In the genomic region with DNA sequence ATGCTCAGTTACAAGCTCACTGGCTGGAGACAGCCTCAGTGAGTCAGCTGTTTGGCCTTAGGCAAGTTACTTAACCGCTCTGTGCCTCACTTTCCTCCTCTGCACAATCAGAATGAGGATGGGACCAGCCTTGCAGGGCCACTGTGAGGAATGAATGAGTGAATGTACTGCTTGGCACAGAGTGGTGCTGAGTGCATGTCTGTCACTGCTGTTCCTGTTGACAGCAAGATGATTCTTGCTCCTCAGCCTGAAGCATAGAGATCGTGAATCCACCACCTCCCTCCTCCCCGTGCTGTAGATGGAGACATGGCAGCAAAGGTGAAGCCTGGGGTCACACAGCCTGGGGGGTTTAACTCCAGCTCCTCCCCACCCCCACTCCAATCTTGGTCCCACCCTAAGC, we compare ENCODE assay signal across 29 cellular contexts. TPM values are rescaled to one million over a fixed set of nuclear protein-coding genes. Genes with fewer than 3 reads are reported as not detected.
"Had no signal": no experiment of that assay in that cellular context is flagged by ENCODE, and none has a peak within 500 bp of the region (broad histone marks: within the 10 kb centered on the region; RNA-seq: fewer than 3 reads in every experiment).

No MANE protein-coding gene starts in this region.

- H3K36me3 ChIP-seq: esophagus muscularis mucosa, heart left ventricle, lower lobe of right lung, neutrophil, ovary, thyroid gland, upper lobe of left lung had no signal

- DNase-seq: activated CD4-positive, alpha-beta T cell treated with anti-CD3 and anti-CD28 coated beads for 36 hours; activated CD4-positive, CD25-positive, alpha-beta regulatory T cell; activated CD8-positive, alpha-beta memory T cell treated with anti-CD3 and anti-CD28 coated beads, Interleukin-2, amount 10 ng/mL, durations not matched to agents 7 days and 5 days; activated CD8-positive, alpha-beta T cell treated with anti-CD3 and anti-CD28 coated beads, Interleukin-2, amount 10 ng/mL, durations not matched to agents 7 days and 5 days; activated T-cell treated with anti-CD3 and anti-CD28 coated beads, Interleukin-2, amount 50 U/mL, for 48 hours; anterior cingulate cortex; caudate nucleus; endodermal cell; immature natural killer cell; lower lobe of right lung; mesenchymal stem cell; naive thymus-derived CD8-positive, alpha-beta T cell; ovary; stimulated activated CD4-positive, alpha-beta T cell treated with anti-CD3 and anti-CD28 coated beads, Interleukin-1b, Interleukin-23, amount 100 ng/mL, for 48 hours; stimulated activated CD4-positive, alpha-beta T cell treated with anti-CD3 and anti-CD28 coated beads, Interleukin-4, amount 100 ng/mL, for 4 hours; stimulated activated CD8-positive, alpha-beta memory T cell treated with anti-CD3 and anti-CD28 coated beads, Interleukin-4, amount 100 ng/mL, for 48 hours; stimulated activated naive CD8-positive, alpha-beta T cell treated with anti-CD3 and anti-CD28 coated beads, Interleukin-15, amount 100 ng/mL, for 72 hours; thyroid gland; upper lobe of left lung had no signal

- H3K4me3 Mint-ChIP-seq: activated CD4-positive, alpha-beta T cell treated with anti-CD3 and anti-CD28 coated beads for 36 hours; activated CD8-positive, alpha-beta memory T cell treated with anti-CD3 and anti-CD28 coated beads, Interleukin-2, amount 10 ng/mL, durations not matched to agents 7 days and 5 days; activated CD8-positive, alpha-beta T cell treated with anti-CD3 and anti-CD28 coated beads, Interleukin-2, amount 10 ng/mL, durations not matched to agents 7 days and 5 days; endodermal cell; stimulated activated naive CD8-positive, alpha-beta T cell treated with anti-CD3 and anti-CD28 coated beads, Interleukin-15, amount 100 ng/mL, for 72 hours had no signal

- H3K27ac Mint-ChIP-seq: activated CD4-positive, alpha-beta T cell treated with anti-CD3 and anti-CD28 coated beads for 36 hours; activated CD8-positive, alpha-beta memory T cell treated with anti-CD3 and anti-CD28 coated beads, Interleukin-2, amount 10 ng/mL, durations not matched to agents 7 days and 5 days; activated CD8-positive, alpha-beta T cell treated with anti-CD3 and anti-CD28 coated beads, Interleukin-2, amount 10 ng/mL, durations not matched to agents 7 days and 5 days; activated naive CD8-positive, alpha-beta T cell; activated T-helper 2 cell treated with anti-CD3 and anti-CD28 coated beads, Interferon-gamma antibody, Interleukin-2, Interleukin-4, amounts not matched to agents 10 μg/mL and 5 μg/mL and 100 μg/mL, durations not matched to agents 14 hours and 24 hours and 36 hours; endodermal cell; immature natural killer cell; progenitor cell of endocrine pancreas; stimulated activated memory B cell treated with anti-CD40 and anti-IgM and Interleukin-4, amounts not matched to agents 10 μg/mL and 1 μg/mL and 100 μg/mL, for 72 hours had no signal

- H3K4me2 ChIP-seq: smooth muscle cell had no signal

- H3K9me3 ChIP-seq: esophagus muscularis mucosa, heart left ventricle, lower lobe of right lung, neutrophil, ovary, thyroid gland, upper lobe of left lung had no signal

- H3K4me3 ChIP-seq: esophagus muscularis mucosa, lower lobe of right lung, ovary, smooth muscle cell, thyroid gland, upper lobe of left lung had no signal

- H3K27ac ChIP-seq: esophagus muscularis mucosa, foreskin keratinocyte, lower lobe of right lung, neutrophil, ovary, thyroid gland, upper lobe of left lung had no signal

- H3K4me1 ChIP-seq: foreskin keratinocyte, lower lobe of right lung had no signal

- H3K27me3 ChIP-seq: ovary, thyroid gland, upper lobe of left lung had no signal

- H3K36me3 Mint-ChIP-seq: activated CD8-positive, alpha-beta memory T cell treated with anti-CD3 and anti-CD28 coated beads, Interleukin-2, amount 10 ng/mL, durations not matched to agents 7 days and 5 days; activated naive CD8-positive, alpha-beta T cell; naive thymus-derived CD8-positive, alpha-beta T cell; stimulated activated memory B cell treated with anti-CD40 and anti-IgM and Interleukin-4, amounts not matched to agents 10 μg/mL and 1 μg/mL and 100 μg/mL, for 72 hours had no signal

- ATAC-seq: activated CD4-positive, alpha-beta T cell treated with anti-CD3 and anti-CD28 coated beads for 36 hours; activated CD8-positive, alpha-beta memory T cell treated with anti-CD3 and anti-CD28 coated beads, Interleukin-2, amount 10 ng/mL, durations not matched to agents 7 days and 5 days; activated CD8-positive, alpha-beta T cell treated with anti-CD3 and anti-CD28 coated beads, Interleukin-2, amount 10 ng/mL, durations not matched to agents 7 days and 5 days; lower lobe of right lung; naive thymus-derived CD8-positive, alpha-beta T cell had no signal

- H3K9me3 Mint-ChIP-seq: activated T-helper 2 cell treated with anti-CD3 and anti-CD28 coated beads, Interferon-gamma antibody, Interleukin-2, Interleukin-4, amounts not matched to agents 10 μg/mL and 5 μg/mL and 100 μg/mL, durations not matched to agents 14 hours and 24 hours and 36 hours; endodermal cell; immature natural killer cell; stimulated activated memory B cell treated with anti-CD40 and anti-IgM and Interleukin-4, amounts not matched to agents 10 μg/mL and 1 μg/mL and 100 μg/mL, for 72 hours; stimulated activated naive CD8-positive, alpha-beta T cell treated with anti-CD3 and anti-CD28 coated beads, Interleukin-15, amount 100 ng/mL, for 72 hours had no signal

- H3K4me1 Mint-ChIP-seq: endodermal cell, immature natural killer cell had no signal

RNA-seq across cellular contexts. Expression of a gene that starts 14.6 kb away (rescaled TPM):
- total RNA-seq: activated CD4-positive, alpha-beta T cell treated with anti-CD3 and anti-CD28 coated beads for 36 hours; activated CD8-positive, alpha-beta memory T cell treated with anti-CD3 and anti-CD28 coated beads, Interleukin-2, amount 10 ng/mL, durations not matched to agents 7 days and 5 days; activated CD8-positive, alpha-beta T cell treated with anti-CD3 and anti-CD28 coated beads, Interleukin-2, amount 10 ng/mL, durations not matched to agents 7 days and 5 days; activated T-helper 2 cell treated with anti-CD3 and anti-CD28 coated beads, Interferon-gamma antibody, Interleukin-2, Interleukin-4, amounts not matched to agents 10 μg/mL and 5 μg/mL and 100 μg/mL, durations not matched to agents 14 hours and 24 hours and 36 hours; kidney epithelial cell; naive thymus-derived CD8-positive, alpha-beta T cell had no signal
- polyA plus RNA-seq: immature natural killer cell; naive thymus-derived CD8-positive, alpha-beta T cell had no signal
